In the genomic region with DNA sequence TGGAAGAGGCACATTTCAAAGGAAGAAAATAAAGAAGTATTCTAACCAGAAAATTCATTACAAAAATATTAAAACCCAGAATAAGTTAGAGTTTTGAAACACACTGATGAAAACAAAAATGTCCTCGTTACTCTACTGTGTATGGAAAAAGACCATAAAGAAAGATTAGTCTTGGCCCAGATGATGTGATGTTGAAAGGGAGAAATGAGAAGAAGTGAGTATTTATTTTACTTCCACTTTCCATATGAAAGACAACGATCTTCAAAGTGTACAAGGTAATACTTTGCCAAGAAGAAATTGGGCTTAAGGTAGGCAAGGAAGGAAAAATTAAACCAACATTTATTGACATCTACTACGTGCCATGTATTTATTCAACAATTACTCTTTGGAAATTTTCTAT, we compare ENCODE assay signal across 25 cellular contexts. TPM values are rescaled to one million over a fixed set of nuclear protein-coding genes. Genes with fewer than 3 reads are reported as not detected.
A peak's percentile ranks its signal among the peaks of the same experiment; 100 is the strongest.
DNase-seq lines count a peak whose midpoint lies in the region; ATAC-seq and TF ChIP-seq lines count a peak whose summit lies in the region.
"Had no signal": no experiment of that assay in that cellular context is flagged by ENCODE, and none has a peak within 500 bp of the region (broad histone marks: within the 10 kb centered on the region; RNA-seq: fewer than 3 reads in every experiment).

No MANE protein-coding gene starts in this region.

- no peaks in the 10 kb centered on the region for H3K9me3 ChIP-seq in effector memory CD4-positive, alpha-beta T cell (ENCODE audit: control insufficient read depth, low read length)
- H3K9me3 ChIP-seq in ovary (no peaks in the 10 kb centered on the region), upper lobe of left lung (no peaks in the 10 kb centered on the region)
- H3K9me3 ChIP-seq: gastroesophageal sphincter had no signal

- no peak overlapping the region for H3K27ac Mint-ChIP-seq in activated CD4-positive, alpha-beta T cell treated with anti-CD3 and anti-CD28 coated beads for 36 hours
- peak overlapping the region in 1 of 3 donors; percentile 2 for H3K27ac Mint-ChIP-seq in IgD-negative memory B cell
- H3K27ac Mint-ChIP-seq: naive B cell; T-helper 1 cell treated with Interleukin-12 subunit alpha and Interleukin-12 subunit beta and Interleukin-4 antibody, amounts not matched to agents 30 μg/mL and 1 μg/mL, for 36 hours; type B pancreatic cell; WTC11 had no signal

- DNase-seq in activated CD4-positive, alpha-beta T cell treated with anti-CD3 and anti-CD28 coated beads for 36 hours: no peak
- no peak for DNase-seq in activated CD4-positive, alpha-beta T cell treated with anti-CD3 and anti-CD28 coated beads for 4 hours
- no peak for DNase-seq in effector memory CD4-positive, alpha-beta T cell
- DNase-seq in ovary: no peak
- DNase-seq in SKM-1 (lab: John Stamatoyannopoulos, UW; ENCODE audit: unreplicated experiment): no peak
- DNase-seq in upper lobe of left lung: no peak
- DNase-seq: 8988T; activated gamma-delta T cell; caudate nucleus; kidney glomerular epithelial cell; naive B cell; NCI-H1105; NCI-H524 treated with DMSO at 0.1 percent for 48 hours; OCI-M1; Right ventricle myocardium superior; stimulated activated naive CD4-positive, alpha-beta T cell treated with Interleukin-2 at 50 U/mL for 16 hours had no signal

- intact Hi-C loops in activated CD4-positive, alpha-beta T cell treated with anti-CD3 and anti-CD28 coated beads for 36 hours (cut with DNase I, micrococcal nuclease): loop anchor here (5.0 to 10.0 kb wide), 2 partner anchors 472 to 484 kb away; no protein-coding TSS in a partner anchor
- intact Hi-C loops in ovary (cut with DNase I): no loop called here

- H3K4me1 ChIP-seq in effector memory CD4-positive, alpha-beta T cell (ENCODE audit: control insufficient read depth, insufficient read depth, low read length, poor library complexity, severe bottlenecking): peaks cover 2% of the 10 kb centered on the region
- H3K4me1 ChIP-seq in ovary (ENCODE audit: insufficient read depth) (no peaks in the 10 kb centered on the region), upper lobe of left lung (peaks cover 0 to 2% (median 0%) of the 10 kb centered on the region in 4 donors)
- H3K4me1 ChIP-seq: gastroesophageal sphincter had no signal

- POLR2A ChIA-PET in activated CD4-positive, alpha-beta T cell treated with anti-CD3 and anti-CD28 coated beads for 36 hours (lab: Charles Lee): no interaction called here

- H3K4me3 Mint-ChIP-seq in activated CD4-positive, alpha-beta T cell treated with anti-CD3 and anti-CD28 coated beads for 36 hours: no peak overlapping the region
- peak overlapping the region in 3 of 4 donors; percentile 14 to 61 (median 45) for H3K4me3 Mint-ChIP-seq in IgD-negative memory B cell
- H3K4me3 Mint-ChIP-seq: naive B cell; T-helper 1 cell treated with Interleukin-12 subunit alpha and Interleukin-12 subunit beta and Interleukin-4 antibody, amounts not matched to agents 30 μg/mL and 1 μg/mL, for 36 hours; type B pancreatic cell; WTC11 had no signal

- no peaks in the 10 kb centered on the region for H3K27me3 Mint-ChIP-seq in activated CD4-positive, alpha-beta T cell treated with anti-CD3 and anti-CD28 coated beads for 36 hours
- peaks cover 3% of the 10 kb centered on the region for H3K27me3 Mint-ChIP-seq in IgD-negative memory B cell
- H3K27me3 Mint-ChIP-seq: naive B cell, type B pancreatic cell had no signal

- TF ChIP-seq EP300 in ovary (IDR thresholded peaks at IDR 0.05) (no peak), upper lobe of left lung (IDR thresholded peaks at IDR 0.05) (no peak)

- CTCF ChIA-PET in activated CD4-positive, alpha-beta T cell treated with anti-CD3 and anti-CD28 coated beads for 36 hours (lab: Charles Lee): no interaction called here

- no peak overlapping the region for H3K27ac ChIP-seq in effector memory CD4-positive, alpha-beta T cell (ENCODE audit: insufficient read depth, low read length, poor library complexity, severe bottlenecking)
- H3K27ac ChIP-seq in ovary: no peak overlapping the region
- no peak overlapping the region for H3K27ac ChIP-seq in upper lobe of left lung
- H3K27ac ChIP-seq: gastroesophageal sphincter had no signal

- peak overlapping the region; percentile 29 for H3K4me3 ChIP-seq in effector memory CD4-positive, alpha-beta T cell (ENCODE audit: insufficient read depth, low read depth, low read length, poor library complexity, severe bottlenecking)
- H3K4me3 ChIP-seq in ovary (no peak overlapping the region), upper lobe of left lung (no peak overlapping the region)
- H3K4me3 ChIP-seq: gastroesophageal sphincter had no signal

- WGBS in ovary, 3 donors: 81 to 85% (median 83%) methylated on average over 3 of the region's 3 CpGs
- 67% methylated on average over 3 of the region's 3 CpGs for WGBS in upper lobe of left lung, 2 donors

- peaks cover 21% of the 10 kb centered on the region for H3K4me1 Mint-ChIP-seq in activated CD4-positive, alpha-beta T cell treated with anti-CD3 and anti-CD28 coated beads for 36 hours
- H3K4me1 Mint-ChIP-seq in IgD-negative memory B cell: peaks cover 11 to 21% (median 18%) of the 10 kb centered on the region in 3 donors
- H3K4me1 Mint-ChIP-seq: naive B cell, WTC11 had no signal

- peak; percentile 57 for ATAC-seq in activated CD4-positive, alpha-beta T cell treated with anti-CD3 and anti-CD28 coated beads for 36 hours
- ATAC-seq in GM19351 (IDR thresholded peaks at IDR 0.05; ENCODE audit: unreplicated experiment) (peak; percentile 39), upper lobe of left lung (ENCODE audit: low FRiP score in 2 of 2) (no peak)
- ATAC-seq: gastroesophageal sphincter, sciatic nerve, WTC11 had no signal

- H3K9me3 Mint-ChIP-seq in activated CD4-positive, alpha-beta T cell treated with anti-CD3 and anti-CD28 coated beads for 36 hours (ENCODE audit: low read depth): peaks cover 2% of the 10 kb centered on the region
- H3K9me3 Mint-ChIP-seq in IgD-negative memory B cell: peaks cover 0 to 8% (median 3%) of the 10 kb centered on the region in 3 donors
- H3K9me3 Mint-ChIP-seq: type B pancreatic cell had no signal

- no peaks in the 10 kb centered on the region for H3K36me3 Mint-ChIP-seq in activated CD4-positive, alpha-beta T cell treated with anti-CD3 and anti-CD28 coated beads for 36 hours (ENCODE audit: low read depth)
- H3K36me3 Mint-ChIP-seq in IgD-negative memory B cell: no peaks in the 10 kb centered on the region
- H3K36me3 Mint-ChIP-seq: naive B cell, type B pancreatic cell, WTC11 had no signal

- no peaks in the 10 kb centered on the region for H3K36me3 ChIP-seq in effector memory CD4-positive, alpha-beta T cell (ENCODE audit: control insufficient read depth, insufficient read depth, low read length)
- no peaks in the 10 kb centered on the region for H3K36me3 ChIP-seq in ovary
- no peaks in the 10 kb centered on the region for H3K36me3 ChIP-seq in upper lobe of left lung
- H3K36me3 ChIP-seq: gastroesophageal sphincter had no signal

- TF ChIP-seq POLR2A in ovary (IDR thresholded peaks at IDR 0.05) (no peak), upper lobe of left lung (IDR thresholded peaks at IDR 0.05) (no peak)

- TF ChIP-seq CTCF in ovary (IDR thresholded peaks at IDR 0.05) (no peak), upper lobe of left lung (IDR thresholded peaks at IDR 0.05) (no peak)

- no peaks in the 10 kb centered on the region for H3K27me3 ChIP-seq in effector memory CD4-positive, alpha-beta T cell (replicated peaks; ENCODE audit: control insufficient read depth, insufficient read depth, low read length, poor library complexity, severe bottlenecking)
- H3K27me3 ChIP-seq in ovary: no peaks in the 10 kb centered on the region
- H3K27me3 ChIP-seq in upper lobe of left lung: no peaks in the 10 kb centered on the region
- H3K27me3 ChIP-seq: gastroesophageal sphincter had no signal

RNA-seq across cellular contexts. Expression of a gene that starts 48.6 kb away (rescaled TPM):
- not detected for total RNA-seq in activated CD4-positive, alpha-beta T cell treated with anti-CD3 and anti-CD28 coated beads for 36 hours
- not detected for polyA plus RNA-seq in IgD-negative memory B cell
- total RNA-seq in ovary: 10 to 100 TPM in 3 of 7 donors, 1 to 10 TPM in 4; 4.4 to 17.6 (median 8.5) TPM
- 10 to 100 TPM; 11.8 to 40.7 TPM for polyA plus RNA-seq in ovary
- 10 to 100 TPM; 14.7 to 49.6 (median 36.4) TPM for total RNA-seq in upper lobe of left lung
- total RNA-seq: G401, HT-29, WTC11 had no signal

Comparison
In these comparisons a context has a peak if more than half of its experiments do, and no peak if none do; other contexts are left out.
1. ATAC-seq: peak in activated CD4-positive, alpha-beta T cell treated with anti-CD3 and anti-CD28 coated beads for 36 hours (single experiment) and GM19351 (single experiment); none in upper lobe of left lung (0 of 2).
2. RNA of a gene that starts 48.6 kb away (total RNA-seq): 14.7 to 49.6 TPM in upper lobe of left lung and 4.4 to 17.6 TPM in ovary; not detected in activated CD4-positive, alpha-beta T cell treated with anti-CD3 and anti-CD28 coated beads for 36 hours; every median in the first group is over 4 times any median in the second.
3. intact Hi-C loops: an anchor here in activated CD4-positive, alpha-beta T cell treated with anti-CD3 and anti-CD28 coated beads for 36 hours (5.0 to 10.0 kb wide); none called in ovary.